Comparison of ENCODE assay signal across 8 cellular contexts in the genomic region with DNA sequence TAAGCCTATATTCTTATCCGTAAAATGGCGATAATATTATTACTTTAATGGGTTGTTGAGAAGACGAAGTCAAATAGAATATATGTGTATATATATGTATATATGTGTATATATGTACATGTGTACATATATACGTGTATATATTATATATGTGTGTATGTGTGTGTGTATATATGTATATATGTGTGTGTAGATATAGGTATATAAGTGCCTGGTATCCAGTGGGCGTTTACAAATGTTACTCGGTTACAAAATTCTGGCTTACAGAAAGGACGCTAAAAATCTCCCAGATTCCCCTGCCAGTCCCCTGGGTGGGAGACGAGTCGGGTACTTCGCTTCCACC. TPM values are rescaled to one million over a fixed set of nuclear protein-coding genes. Genes with fewer than 3 reads are reported as not detected.
DNase-seq lines count a peak whose midpoint lies in the region; ATAC-seq, FAIRE-seq and TF ChIP-seq lines count a peak whose summit lies in the region.

No MANE protein-coding gene starts in this region.

- H4K20me1 ChIP-seq in HCT116 (ENCODE audit: insufficient read depth) (0 out of 2 replicates have a peak, but pooled peaks cover 3% of the 10 kb centered on the region), HepG2 (ENCODE audit: insufficient read depth, low read length) (0 out of 2 replicates have a peak, but pooled peaks cover 3% of the 10 kb centered on the region)

- H3K36me3 ChIP-seq in HCT116 (ENCODE audit: control insufficient read depth in 1 of 2, insufficient read depth in 2 of 2, low read length in 2 of 2): no peaks in the 10 kb centered on the region
- H3K36me3 ChIP-seq in HepG2 (replicated peaks in 1 of 2; ENCODE audit: control insufficient read depth in 1 of 2, insufficient read depth in 2 of 2, low read length in 2 of 2): no peaks in the 10 kb centered on the region
- no peaks in the 10 kb centered on the region for H3K36me3 ChIP-seq in upper lobe of left lung

- POLR2A ChIA-PET in HCT116 (lab: Charles Lee) (interaction anchor here (1.1 kb wide), 1 partner anchor 286 kb away, joined by 4 read pairs; no protein-coding TSS in a partner anchor), HepG2 (lab: Yijun Ruan, JAX) (interaction anchor here (0.6 to 1.7 kb wide), 9 partner anchors 14 to 355 kb away, joined by 3 to 9 read pairs (median 3); no protein-coding TSS in a partner anchor)

- H3K36me3 Mint-ChIP-seq in CD14-positive monocyte: peaks cover 2 to 3% of the 10 kb centered on the region in 2 donors
- no peaks in the 10 kb centered on the region for H3K36me3 Mint-ChIP-seq in activated T-helper 2 cell treated with anti-CD3 and anti-CD28 coated beads, Interferon-gamma antibody, Interleukin-2, Interleukin-4, amounts not matched to agents 10 μg/mL and 5 μg/mL and 100 μg/mL, durations not matched to agents 14 hours and 24 hours and 36 hours (ENCODE audit: low read depth)

- in situ Hi-C loops in HepG2 (cut with HindIII; ENCODE audit: extremely low pct_ligation_motif_present, low pct_unique_long_range_greater_than_20kb): no loop called here

- peak overlapping the region in 1 of 7 donors; percentile 71 for H3K27ac Mint-ChIP-seq in CD14-positive monocyte
- peak overlapping the region; percentile 93 for H3K27ac Mint-ChIP-seq in activated T-helper 2 cell treated with anti-CD3 and anti-CD28 coated beads, Interferon-gamma antibody, Interleukin-2, Interleukin-4, amounts not matched to agents 10 μg/mL and 5 μg/mL and 100 μg/mL, durations not matched to agents 14 hours and 24 hours and 36 hours

- peaks cover 4 to 7% (median 5%) of the 10 kb centered on the region in 3 donors for H3K27me3 Mint-ChIP-seq in CD14-positive monocyte (ENCODE audit: low read depth in 3 of 3)
- peaks cover 14% of the 10 kb centered on the region for H3K27me3 Mint-ChIP-seq in activated T-helper 2 cell treated with anti-CD3 and anti-CD28 coated beads, Interferon-gamma antibody, Interleukin-2, Interleukin-4, amounts not matched to agents 10 μg/mL and 5 μg/mL and 100 μg/mL, durations not matched to agents 14 hours and 24 hours and 36 hours (ENCODE audit: low read depth)

- H3K79me2 ChIP-seq in HCT116 (ENCODE audit: insufficient read depth, low read length): peaks cover 46% of the 10 kb centered on the region
- H3K79me2 ChIP-seq in HepG2 (ENCODE audit: insufficient read depth, low read length): peaks cover 43% of the 10 kb centered on the region

- H3K27me3 ChIP-seq in HCT116 (ENCODE audit: insufficient read depth, low read length) (no peaks in the 10 kb centered on the region), HepG2 (ENCODE audit: control insufficient read depth in 1 of 2, insufficient read depth in 2 of 2, low read length in 2 of 2) (no peaks in the 10 kb centered on the region; a peak in 2 of 5 replicates), upper lobe of left lung (no peaks in the 10 kb centered on the region)

- no peaks in the 10 kb centered on the region for H3K9me3 ChIP-seq in HCT116 (ENCODE audit: control insufficient read depth in 1 of 2, insufficient read depth in 1 of 2, low read depth in 1 of 2, low read length in 2 of 2)
- no peaks in the 10 kb centered on the region for H3K9me3 ChIP-seq in HepG2 (ENCODE audit: low read length)
- H3K9me3 ChIP-seq in upper lobe of left lung: no peaks in the 10 kb centered on the region

- no peak for TF ChIP-seq RAD21 in HCT116 (IDR thresholded peaks at IDR 0.05; ENCODE audit: low read depth)
- no peak for TF ChIP-seq RAD21 in HepG2 (CRISPR knock-in tag; IDR thresholded peaks at IDR 0.05)

- peak; percentile 92 for TF ChIP-seq POLR2A in HCT116 (IDR thresholded peaks at IDR 0.05; ENCODE audit: borderline replicate concordance, extremely low read depth, insufficient read depth, insufficient read length)
- no peak for TF ChIP-seq POLR2A in HepG2 (IDR thresholded peaks at IDR 0.05; ENCODE audit: insufficient read depth in 1 of 2, low read depth in 2 of 2, low read length in 2 of 2)
- no peak for TF ChIP-seq POLR2A in upper lobe of left lung (IDR thresholded peaks at IDR 0.05)

- H3K4me3 ChIP-seq in HCT116 (replicated peaks in 1 of 2; ENCODE audit: low read depth in 1 of 2, low read length in 2 of 2) (peak overlapping the region; percentile 81 to 96), HepG2 (replicated peaks in 1 of 3; ENCODE audit: insufficient read depth in 1 of 3, low read depth in 2 of 3, low read length in 3 of 3) (peak overlapping the region; percentile 89 to 100 (median 99)), upper lobe of left lung (peak overlapping the region; percentile 60 to 93 (median 72))

- H3K4me3 Mint-ChIP-seq in CD14-positive monocyte: peak overlapping the region; percentile 99
- H3K4me3 Mint-ChIP-seq in activated T-helper 2 cell treated with anti-CD3 and anti-CD28 coated beads, Interferon-gamma antibody, Interleukin-2, Interleukin-4, amounts not matched to agents 10 μg/mL and 5 μg/mL and 100 μg/mL, durations not matched to agents 14 hours and 24 hours and 36 hours (ENCODE audit: low read depth): peak overlapping the region; percentile 97

- peak overlapping the region; percentile 90 for H3K4me2 ChIP-seq in HCT116 (ENCODE audit: low read length)
- H3K4me2 ChIP-seq in HepG2 (ENCODE audit: low read depth, low read length): peak overlapping the region; percentile 78

- DNase-seq in CD14-positive monocyte (ENCODE audit: low spot score) (no peak), HCT116 (ENCODE audit: low read depth, low spot score) (no peak), HepG2 (ENCODE audit: low spot score) (no peak), upper lobe of left lung (no peak), GM10266 (ENCODE audit: extremely low spot score) (no peak), posterior cingulate gyrus (no peak)
- no peak for DNase-seq in activated T-helper 2 cell treated with anti-CD3 and anti-CD28 coated beads, Interferon-gamma antibody, Interleukin-2, Interleukin-4, amounts not matched to agents 10 μg/mL and 5 μg/mL and 100 μg/mL, durations not matched to agents 14 hours and 24 hours and 36 hours (ENCODE audit: low spot score)

- RAD21 ChIA-PET in HCT116 (lab: Charles Lee; ENCODE audit: low non-redundant PET in 1 of 2, low total read pairs in 2 of 2, uncharacterized antibody in 2 of 2, unreplicated experiment in 2 of 2): no interaction called here

- H3K27ac ChIP-seq in HCT116 (ENCODE audit: low read depth, low read length) (peak overlapping the region; percentile 89; the same call in 1 of the 2 replicates), HepG2 (ENCODE audit: extremely low read length, insufficient read depth, low read length) (peak overlapping the region; percentile 89), upper lobe of left lung (peak overlapping the region; percentile 82 to 89 (median 88))

- H2AFZ ChIP-seq in HCT116 (ENCODE audit: low read depth, low read length, poor library complexity, severe bottlenecking) (peak overlapping the region; percentile 89), HepG2 (ENCODE audit: low read length) (peak overlapping the region; percentile 95)

- no TSS peak for BruUV-seq in HCT116 (replicated peaks; lab: Mats Ljungman, UMichigan)
- no TSS peak for BruUV-seq in HepG2 (replicated peaks; lab: Mats Ljungman, UMichigan)

- TF ChIP-seq EP300 in HepG2 (IDR thresholded peaks at IDR 0.05; ENCODE audit: low read depth in 2 of 2, low read length in 2 of 2): no peak
- TF ChIP-seq EP300 in HepG2 (CRISPR knock-in tag; IDR thresholded peaks at IDR 0.05; ENCODE audit: borderline replicate concordance): no peak
- TF ChIP-seq EP300 in upper lobe of left lung (IDR thresholded peaks at IDR 0.05): no peak

- FAIRE-seq in HepG2 (lab: Jason Lieb, UNC): no peak

- peaks cover 0 to 4% (median 3%) of the 10 kb centered on the region in 7 donors for H3K9me3 Mint-ChIP-seq in CD14-positive monocyte
- H3K9me3 Mint-ChIP-seq in activated T-helper 2 cell treated with anti-CD3 and anti-CD28 coated beads, Interferon-gamma antibody, Interleukin-2, Interleukin-4, amounts not matched to agents 10 μg/mL and 5 μg/mL and 100 μg/mL, durations not matched to agents 14 hours and 24 hours and 36 hours: no peaks in the 10 kb centered on the region

- peak overlapping the region; percentile 96 for H3K9ac ChIP-seq in HCT116 (ENCODE audit: low read length)
- peak overlapping the region; percentile 93 for H3K9ac ChIP-seq in HepG2 (ENCODE audit: insufficient read depth, low read depth, low read length)

- no peaks in the 10 kb centered on the region for H3K9me2 ChIP-seq in HCT116 (ENCODE audit: insufficient read depth)

- WGBS in HepG2 (ENCODE audit: low lambda C conversion rate): 28% methylated on average over 10 of the region's 10 CpGs
- WGBS in upper lobe of left lung, 2 donors: 19 to 27% methylated on average over 10 of the region's 10 CpGs

- TF ChIP-seq CTCF in CD14-positive monocyte (IDR thresholded peaks at IDR 0.05) (no peak), HCT116 (IDR thresholded peaks at IDR 0.05 in 2 of 3, conservative IDR thresholded peaks at IDR 0.05 in 1 of 3; ENCODE audit: borderline replicate concordance in 1 of 3, insufficient read depth in 1 of 3, low read depth in 2 of 3, low read length in 2 of 3) (no peak), HepG2 (CRISPR knock-in tag; IDR thresholded peaks at IDR 0.05) (no peak), upper lobe of left lung (IDR thresholded peaks at IDR 0.05) (no peak), GM10266 (IDR thresholded peaks at IDR 0.05; ENCODE audit: control insufficient read depth, insufficient read depth, low read depth, missing control alignments) (no peak)

- CTCF ChIA-PET in HCT116 (lab: Charles Lee): no interaction called here
- CTCF ChIA-PET in HepG2 (lab: Yijun Ruan, JAX; ENCODE audit: low intra/inter-chr PET ratio, low total read pairs): no interaction called here

- intact Hi-C loops in CD14-positive monocyte (cut with micrococcal nuclease) (no loop called here), HCT116 (cut with micrococcal nuclease) (no loop called here), HepG2 (cut with micrococcal nuclease; ENCODE audit: unreplicated experiment) (loop anchor here (5.0 kb wide), 1 partner anchor 82 kb away; a partner anchor contains a TSS), posterior cingulate gyrus (cut with DNase I) (no loop called here)
- intact Hi-C loops in activated T-helper 2 cell treated with anti-CD3 and anti-CD28 coated beads, Interferon-gamma antibody, Interleukin-2, Interleukin-4, amounts not matched to agents 10 μg/mL and 5 μg/mL and 100 μg/mL, durations not matched to agents 14 hours and 24 hours and 36 hours (cut with micrococcal nuclease): no loop called here

- peaks cover 0 to 12% of the 10 kb centered on the region in 2 experiments; a peak in 2 of 4 replicates for H3K4me1 ChIP-seq in HCT116 (ENCODE audit: control insufficient read depth in 1 of 2, insufficient read depth in 2 of 2, low read length in 2 of 2)
- peaks cover 33% of the 10 kb centered on the region for H3K4me1 ChIP-seq in HepG2 (ENCODE audit: insufficient read depth, low read length)
- H3K4me1 ChIP-seq in upper lobe of left lung: peaks cover 6 to 11% (median 8%) of the 10 kb centered on the region in 4 donors

- no peak for ATAC-seq in HCT116
- no peak for ATAC-seq in HepG2
- no peak for ATAC-seq in upper lobe of left lung (ENCODE audit: low FRiP score in 2 of 2)
- ATAC-seq in GM18519 (IDR thresholded peaks at IDR 0.05; ENCODE audit: low FRiP score, unreplicated experiment): no peak

- peaks cover 16% of the 10 kb centered on the region for H3K4me1 Mint-ChIP-seq in CD14-positive monocyte
- H3K4me1 Mint-ChIP-seq in activated T-helper 2 cell treated with anti-CD3 and anti-CD28 coated beads, Interferon-gamma antibody, Interleukin-2, Interleukin-4, amounts not matched to agents 10 μg/mL and 5 μg/mL and 100 μg/mL, durations not matched to agents 14 hours and 24 hours and 36 hours (ENCODE audit: low read depth): peaks cover 8% of the 10 kb centered on the region

RNA-seq across cellular contexts. Expression of a gene that starts 0.3 kb away (rescaled TPM):
- polyA plus RNA-seq in CD14-positive monocyte (1 to 10 TPM; 7.6 to 9.8 TPM), HepG2 (2011; rRNA removed) (41.7 and 58.1 TPM in 2 replicates)
- total RNA-seq in HCT116 (2021; ENCODE audit: unreplicated experiment) (38.9 TPM), HepG2 (2016; rRNA removed; fragmentation: Illumina TruSeq; extraction: Trizol) (75.7 and 96.1 TPM in 2 replicates), upper lobe of left lung (10 to 100 TPM; 17.4 to 31.4 (median 20.7) TPM)
- polyA plus RNA-seq in HCT116 (2012): 30.0 and 42.3 TPM in 2 replicates
- total RNA-seq in activated T-helper 2 cell treated with anti-CD3 and anti-CD28 coated beads, Interferon-gamma antibody, Interleukin-2, Interleukin-4, amounts not matched to agents 10 μg/mL and 5 μg/mL and 100 μg/mL, durations not matched to agents 14 hours and 24 hours and 36 hours: 26.0 and 26.2 TPM in 2 replicates
- 36.5 and 38.2 TPM in 2 replicates for total RNA-seq in HepG2 (2016; cell fraction: cytosol; rRNA removed; fragmentation: Illumina TruSeq; extraction: Trizol; ENCODE audit: low read depth)
- total RNA-seq in HepG2 (2016; cell fraction: insoluble cytoplasmic fraction; rRNA removed; fragmentation: Illumina TruSeq; extraction: Trizol): 81.2 and 98.9 TPM in 2 replicates
- 49.0 and 56.5 TPM in 2 replicates for total RNA-seq in HepG2 (2016; cell fraction: membrane; rRNA removed; fragmentation: Illumina TruSeq; extraction: Trizol)
- 44.7 and 45.5 TPM in 2 replicates for total RNA-seq in HepG2 (2016; cell fraction: nucleus; rRNA removed; fragmentation: Illumina TruSeq; extraction: Trizol)
- polyA plus RNA-seq in HepG2 (2011; cell fraction: cytosol; rRNA removed): 31.6 and 41.3 TPM in 2 replicates
- polyA plus RNA-seq in HepG2 (2011; cell fraction: nucleus; rRNA removed): 22.5 and 24.2 TPM in 2 replicates
- 42.9 and 46.0 TPM in 2 replicates for polyA plus RNA-seq in HepG2 (2012)
- 18.6 and 23.0 TPM in 2 replicates for polyA plus RNA-seq in HepG2 (2016; cell fraction: cytosol; fragmentation: Illumina TruSeq; extraction: Trizol; ENCODE audit: low read depth)
- 125 and 129 TPM in 2 replicates for polyA plus RNA-seq in HepG2 (2016; cell fraction: insoluble cytoplasmic fraction; fragmentation: Illumina TruSeq; extraction: Trizol; ENCODE audit: low read depth)
- 34.2 and 41.7 TPM in 2 replicates for polyA plus RNA-seq in HepG2 (2016; cell fraction: membrane; fragmentation: Illumina TruSeq; extraction: Trizol; ENCODE audit: low read depth)
- polyA plus RNA-seq in HepG2 (2016; cell fraction: nucleus; fragmentation: Illumina TruSeq; extraction: Trizol; ENCODE audit: insufficient read depth, low read depth): 98.2 and 104 TPM in 2 replicates
- polyA minus RNA-seq in HepG2 (2011; rRNA and poly(A)+ RNA removed; ENCODE audit: low replicate concordance): 4.1 and 10.8 TPM in 2 replicates
- polyA minus RNA-seq in HepG2 (2011; cell fraction: cytosol; rRNA and poly(A)+ RNA removed): 13.0 and 17.6 TPM in 2 replicates
- 19.5 and 21.0 TPM in 2 replicates for polyA minus RNA-seq in HepG2 (2011; cell fraction: nucleus; rRNA and poly(A)+ RNA removed)
